In the genomic region with DNA sequence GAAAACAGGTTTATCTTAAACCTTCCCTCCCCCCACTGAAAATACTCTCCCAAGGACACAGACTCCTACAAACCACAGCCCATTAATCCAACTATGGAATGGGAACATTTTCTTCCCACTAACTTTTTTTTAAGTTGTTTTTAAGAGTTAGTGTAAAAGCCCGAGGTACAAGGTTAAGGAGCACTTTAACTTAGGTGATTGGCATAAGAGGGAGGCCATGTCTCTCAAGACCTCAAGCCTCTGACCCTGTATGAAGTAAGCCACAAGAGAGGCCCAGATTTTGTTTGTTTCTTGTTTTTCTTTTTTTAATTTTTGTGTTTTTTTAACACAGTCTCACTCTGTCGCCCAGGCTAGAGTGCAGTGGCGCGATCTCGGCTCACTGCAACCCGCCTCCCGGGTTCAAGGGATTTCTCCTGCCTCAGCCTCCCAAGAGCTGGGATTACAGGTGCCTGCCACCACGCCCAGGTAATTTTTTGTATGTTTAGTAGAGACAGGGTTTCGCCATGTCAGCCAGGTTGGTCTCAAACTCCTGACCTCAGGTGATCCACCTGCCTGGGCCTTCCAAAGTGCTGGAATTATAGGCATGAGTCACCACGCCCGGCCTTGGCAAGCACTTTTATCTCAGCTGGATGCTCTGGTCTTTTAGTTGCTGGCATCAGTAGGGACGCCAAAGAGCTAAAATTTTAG, we compare ENCODE assay signal across 2 cellular contexts.
TF ChIP-seq lines count a peak whose summit lies in the region.

No MANE protein-coding gene starts in this region.

TF ChIP-seq in GM23338, 12 proteins besides CTCF, POLR2A, EP300 and RAD21:
- TF ChIP-seq STAT1 (IDR thresholded peaks at IDR 0.05; ENCODE audit: unreplicated experiment) (no peak), JUNB (IDR thresholded peaks at IDR 0.05; ENCODE audit: unreplicated experiment) (no peak)

TF ChIP-seq in H1, 55 proteins besides CTCF, POLR2A, EP300 and RAD21:
- TF ChIP-seq YY1 (IDR thresholded peaks at IDR 0.05; ENCODE audit: low read depth, low read length) (no peak), JUND (IDR thresholded peaks at IDR 0.05; ENCODE audit: low read length) (0 out of 2 replicates have a peak, but pooled peaks have one; percentile 20), RBBP5 (IDR thresholded peaks at IDR 0.05; ENCODE audit: borderline replicate concordance, low read depth, low read length) (no peak), SIRT6 (IDR thresholded peaks at IDR 0.05; ENCODE audit: low read length) (no peak), TAF1 (IDR thresholded peaks at IDR 0.05; ENCODE audit: low read depth, low read length) (no peak)
- TF ChIP-seq, protein P1, sequence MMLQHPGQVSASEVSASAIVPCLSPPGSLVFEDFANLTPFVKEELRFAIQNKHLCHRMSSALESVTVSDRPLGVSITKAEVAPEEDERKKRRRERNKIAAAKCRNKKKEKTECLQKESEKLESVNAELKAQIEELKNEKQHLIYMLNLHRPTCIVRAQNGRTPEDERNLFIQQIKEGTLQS (IDR thresholded peaks at IDR 0.05; ENCODE audit: insufficient read depth, low read depth, low read length) = no peak
TF ChIP-seq in H1: peak in this region for 1.
